ENCODE assay signal across 9 cellular contexts in genomic region chr21:18253809-18254208, GRCh38. TPM values are rescaled to one million over a fixed set of nuclear protein-coding genes. Genes with fewer than 3 reads are reported as not detected.
"Had no signal": no experiment of that assay in that cellular context is flagged by ENCODE, and none has a peak within 500 bp of the region (broad histone marks: within the 10 kb centered on the region; RNA-seq: fewer than 3 reads in every experiment).

No MANE protein-coding gene starts in this region.

- H3K4me3 Mint-ChIP-seq: HFFc6 had no signal

- H3K27ac Mint-ChIP-seq: HFFc6 had no signal

- H3K36me3 ChIP-seq: HAP-1 had no signal

- H2AFZ ChIP-seq: GM23248 had no signal

- H3K4me1 ChIP-seq: HAP-1 had no signal

- DNase-seq: GM23248, GOT3, H7, HFFc6, IMR-90 had no signal

- H3K9ac ChIP-seq: GM23248 had no signal

- H3K4me3 ChIP-seq: GM23248, HAP-1, K562 had no signal

- H3K9me3 ChIP-seq: HAP-1 had no signal

- H3K27ac ChIP-seq: GM23248 had no signal

- ATAC-seq: HCT116, K562 had no signal

RNA-seq across cellular contexts. Expression of gene CHODL, which starts 9.2 kb away (rescaled TPM):
- total RNA-seq: GM23248, HFFc6, HT-29, K562 had no signal
- polyA plus RNA-seq: GM23248, IMR-90, K562 had no signal
